In the genomic region with DNA sequence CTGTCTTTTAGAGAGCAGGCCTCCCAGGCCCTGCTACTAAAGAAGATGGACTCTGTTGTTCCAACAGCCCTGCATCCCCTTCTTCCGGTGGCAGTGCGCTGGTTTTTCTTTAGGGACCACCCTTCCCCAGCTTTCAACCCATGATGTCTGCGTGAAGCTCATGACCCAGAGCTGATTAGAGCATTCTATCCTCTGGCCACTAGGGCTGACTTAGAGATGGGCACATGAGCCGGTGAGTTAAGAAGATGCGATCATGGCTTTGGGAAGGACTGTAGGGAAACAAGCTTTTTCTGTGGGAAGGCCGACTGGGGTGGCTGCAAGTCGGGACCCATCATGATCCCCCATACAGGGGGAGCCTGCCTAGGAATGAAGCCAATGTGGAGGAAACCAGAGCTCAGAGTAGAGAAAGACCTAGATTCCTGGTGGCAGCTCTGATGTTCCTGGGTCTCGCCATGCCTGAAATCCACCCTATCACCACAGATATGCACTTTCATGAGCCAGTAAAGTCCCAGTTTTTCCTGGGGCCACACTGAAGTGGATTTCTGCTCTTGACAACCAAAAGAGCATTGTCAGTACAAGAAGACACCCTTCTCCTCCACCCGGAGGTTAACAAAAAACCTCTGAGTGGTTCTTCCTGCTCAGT, we compare ENCODE assay signal across 18 cellular contexts. TPM values are rescaled to one million over a fixed set of nuclear protein-coding genes. Genes with fewer than 3 reads are reported as not detected.
DNase-seq lines count a peak whose midpoint lies in the region; ATAC-seq and TF ChIP-seq lines count a peak whose summit lies in the region.
"Had no signal": no experiment of that assay in that cellular context is flagged by ENCODE, and none has a peak within 500 bp of the region (broad histone marks: within the 10 kb centered on the region; RNA-seq: fewer than 3 reads in every experiment).

No MANE protein-coding gene starts in this region.

- H3K4me3 Mint-ChIP-seq in type B pancreatic cell: no peak overlapping the region
- no peak overlapping the region for H3K4me3 Mint-ChIP-seq in activated CD4-positive, alpha-beta T cell treated with anti-CD3 and anti-CD28 coated beads for 36 hours
- H3K4me3 Mint-ChIP-seq: activated T-cell treated with anti-CD3 and anti-CD28 coated beads, Interleukin-2, amount 50 U/mL, for 72 hours had no signal

- no peaks in the 10 kb centered on the region for H3K27me3 ChIP-seq in cardiac muscle cell
- H3K27me3 ChIP-seq: dorsolateral prefrontal cortex, testis had no signal

- POLR2A ChIA-PET in activated CD4-positive, alpha-beta T cell treated with anti-CD3 and anti-CD28 coated beads for 36 hours (lab: Charles Lee): no interaction called here

- H3K4me1 Mint-ChIP-seq in type B pancreatic cell (ENCODE audit: unreplicated experiment): peaks cover 15% of the 10 kb centered on the region
- H3K4me1 Mint-ChIP-seq in activated CD4-positive, alpha-beta T cell treated with anti-CD3 and anti-CD28 coated beads for 36 hours: no peaks in the 10 kb centered on the region

- H3K4me3 ChIP-seq in cardiac muscle cell: no peak overlapping the region
- no peak overlapping the region for H3K4me3 ChIP-seq in fibroblast of mammary gland (ENCODE audit: control insufficient read depth, low read depth, low read length)
- H3K4me3 ChIP-seq: dorsolateral prefrontal cortex, pancreas, testis had no signal

- H3K4me1 ChIP-seq in cardiac muscle cell (ENCODE audit: low read depth): no peaks in the 10 kb centered on the region
- H3K4me1 ChIP-seq: pancreas, testis had no signal

- H3K27ac Mint-ChIP-seq in type B pancreatic cell: no peak overlapping the region
- no peak overlapping the region for H3K27ac Mint-ChIP-seq in activated CD4-positive, alpha-beta T cell treated with anti-CD3 and anti-CD28 coated beads for 36 hours
- H3K27ac Mint-ChIP-seq: activated T-cell treated with anti-CD3 and anti-CD28 coated beads, Interleukin-2, amount 50 U/mL, for 72 hours had no signal

- CTCF ChIA-PET in activated CD4-positive, alpha-beta T cell treated with anti-CD3 and anti-CD28 coated beads for 36 hours (lab: Charles Lee): interaction anchor here (0.5 to 1.2 kb wide), 3 partner anchors 8 to 51 kb away, joined by 3 to 8 read pairs (median 4); no protein-coding TSS in a partner anchor

- peaks cover 5% of the 10 kb centered on the region for H3K27me3 Mint-ChIP-seq in type B pancreatic cell
- peaks cover 9% of the 10 kb centered on the region for H3K27me3 Mint-ChIP-seq in activated CD4-positive, alpha-beta T cell treated with anti-CD3 and anti-CD28 coated beads for 36 hours

- H3K27ac ChIP-seq in cardiac muscle cell: no peak overlapping the region
- H3K27ac ChIP-seq: dorsolateral prefrontal cortex, pancreas, testis had no signal

- TF ChIP-seq CTCF in cardiac muscle cell (IDR thresholded peaks at IDR 0.05; ENCODE audit: low read depth, low read length): peak; percentile 30
- TF ChIP-seq CTCF in fibroblast of mammary gland (conservative IDR thresholded peaks at IDR 0.05; ENCODE audit: control insufficient read depth, insufficient read depth, low read depth, low read length): peak; percentile 19
- peak; percentile 43 for TF ChIP-seq CTCF in type B pancreatic cell (conservative IDR thresholded peaks at IDR 0.05)

- intact Hi-C loops in cardiac septum (cut with DNase I): no loop called here
- intact Hi-C loops in activated CD4-positive, alpha-beta T cell treated with anti-CD3 and anti-CD28 coated beads for 36 hours (cut with DNase I, micrococcal nuclease): no loop called here

- no peak for ATAC-seq in activated CD4-positive, alpha-beta T cell treated with anti-CD3 and anti-CD28 coated beads for 36 hours
- ATAC-seq in GM21515 (IDR thresholded peaks at IDR 0.05; ENCODE audit: unreplicated experiment): no peak
- ATAC-seq: activated T-cell treated with anti-CD3 and anti-CD28 coated beads, Interleukin-2, amount 50 U/mL, for 72 hours had no signal

- H3K9me3 Mint-ChIP-seq in type B pancreatic cell: no peaks in the 10 kb centered on the region
- H3K9me3 Mint-ChIP-seq in activated CD4-positive, alpha-beta T cell treated with anti-CD3 and anti-CD28 coated beads for 36 hours (ENCODE audit: low read depth): no peaks in the 10 kb centered on the region
- H3K9me3 Mint-ChIP-seq: activated T-cell treated with anti-CD3 and anti-CD28 coated beads, Interleukin-2, amount 50 U/mL, for 72 hours had no signal

- DNase-seq in cardiac muscle cell (ENCODE audit: low read depth in 1 of 2, low spot score in 1 of 2) (no peak), cardiac septum (ENCODE audit: low spot score) (no peak), RKO (ENCODE audit: low spot score) (peak; percentile 28), fibroblast of mammary gland (ENCODE audit: low read depth) (no peak), type B pancreatic cell (ENCODE audit: extremely low spot score, unreplicated experiment) (no peak), NCI-H1694 (lab: John Stamatoyannopoulos, UW) (no peak)
- DNase-seq in activated CD4-positive, alpha-beta T cell treated with anti-CD3 and anti-CD28 coated beads for 36 hours: no peak
- DNase-seq: activated CD4-positive, alpha-beta T cell treated with anti-CD3 and anti-CD28 coated beads, Interleukin-2, amount 50 U/mL, for 1 hour; activated T-cell treated with anti-CD3 and anti-CD28 coated beads, Interleukin-2, amount 50 U/mL, for 72 hours; amniotic stem cell; dorsolateral prefrontal cortex; midbrain; NCI-H2081 treated with DMSO at 0.1 percent for 48 hours; pancreas; stimulated activated CD4-positive, alpha-beta T cell treated with anti-CD3 and anti-CD28 coated beads, Interleukin-15, amount 100 ng/mL, for 24 hours; T-helper 9 cell; testis had no signal

- no peaks in the 10 kb centered on the region for H3K36me3 Mint-ChIP-seq in type B pancreatic cell
- H3K36me3 Mint-ChIP-seq in activated CD4-positive, alpha-beta T cell treated with anti-CD3 and anti-CD28 coated beads for 36 hours (ENCODE audit: low read depth): no peaks in the 10 kb centered on the region

- no peaks in the 10 kb centered on the region for H3K9me3 ChIP-seq in cardiac muscle cell (ENCODE audit: low read depth)
- H3K9me3 ChIP-seq: pancreas, testis had no signal

- no peaks in the 10 kb centered on the region for H3K36me3 ChIP-seq in cardiac muscle cell
- H3K36me3 ChIP-seq: pancreas had no signal

RNA-seq across cellular contexts. Expression of a gene that starts 29.1 kb away (rescaled TPM):
- total RNA-seq in cardiac muscle cell: 29.9 and 58.1 TPM in 2 replicates
- 55.5 and 87.7 TPM in 2 replicates for polyA plus RNA-seq in cardiac muscle cell
- 33.1 TPM for total RNA-seq in cardiac septum
- total RNA-seq in type B pancreatic cell (ENCODE audit: low replicate concordance): 60.4 and 62.8 TPM in 2 replicates
- total RNA-seq in activated CD4-positive, alpha-beta T cell treated with anti-CD3 and anti-CD28 coated beads for 36 hours: 100 to 1,000 TPM; 101 to 110 TPM
